Comparison of ENCODE assay signal across 1 cellular context in genomic region chr10:8059191-8059936, GRCh38.
TF ChIP-seq lines count a peak whose summit lies in the region.

No MANE protein-coding gene starts in this region.

TF ChIP-seq in GM12878, 131 proteins besides CTCF, POLR2A, EP300 and RAD21 (continued from another document):
- TF ChIP-seq EZH2 (IDR thresholded peaks at IDR 0.05; ENCODE audit: borderline replicate concordance, control insufficient read depth, low read depth, low read length), result no peak
- no peak for TF ChIP-seq TCF3 (IDR thresholded peaks at IDR 0.05; ENCODE audit: borderline replicate concordance, insufficient read depth, low read depth, low read length)
- TF ChIP-seq CBX5 (IDR thresholded peaks at IDR 0.05; ENCODE audit: low read depth), result no peak
- TF ChIP-seq SMAD1 (IDR thresholded peaks at IDR 0.05; ENCODE audit: low read depth, partially characterized antibody), result no peak
- TF ChIP-seq BRCA1 (IDR thresholded peaks at IDR 0.05; ENCODE audit: low read depth, low read length), result no peak
- TF ChIP-seq E4F1 (IDR thresholded peaks at IDR 0.05; ENCODE audit: borderline replicate concordance, partially characterized antibody), result no peak
- TF ChIP-seq IRF3 (IDR thresholded peaks at IDR 0.05), result no peak
- no peak for TF ChIP-seq TCF7 (IDR thresholded peaks at IDR 0.05; ENCODE audit: borderline replicate concordance)
- TF ChIP-seq CUX1 (IDR thresholded peaks at IDR 0.05; ENCODE audit: insufficient replicate concordance, low read depth, low read length), result no peak
- TF ChIP-seq IRF5 (IDR thresholded peaks at IDR 0.05; ENCODE audit: borderline replicate concordance), result no peak
- no peak for TF ChIP-seq RFX5 (IDR thresholded peaks at IDR 0.05; ENCODE audit: low read depth, low read length)
- no peak for TF ChIP-seq ZZZ3 (IDR thresholded peaks at IDR 0.05; ENCODE audit: control insufficient read depth, insufficient read length, low read depth)
